Comparison of ENCODE assay signal across 14 cellular contexts in the genomic region with DNA sequence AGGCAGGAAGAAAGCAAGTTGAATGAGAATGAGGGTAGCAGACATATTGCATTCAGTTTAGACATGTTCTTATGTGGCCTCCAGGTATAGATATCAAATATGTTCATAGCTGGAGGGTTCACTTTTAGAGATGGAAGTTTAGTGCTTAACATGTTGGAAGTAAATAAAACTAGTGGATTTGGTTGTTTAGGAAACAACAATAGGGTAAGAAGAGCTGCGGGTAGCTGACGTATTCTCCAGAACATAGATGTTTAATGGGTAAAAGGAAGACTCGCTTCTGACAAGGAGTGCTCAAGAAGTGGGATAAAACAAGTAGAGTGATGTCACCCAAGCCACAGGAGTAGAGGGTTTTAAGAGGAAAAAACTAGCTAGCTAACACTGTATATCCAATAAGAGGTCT.
"Had no signal": no experiment of that assay in that cellular context is flagged by ENCODE, and none has a peak within 500 bp of the region (broad histone marks: within the 10 kb centered on the region; RNA-seq: fewer than 3 reads in every experiment).

No MANE protein-coding gene starts in this region.

- H3K4me3 Mint-ChIP-seq: activated CD8-positive, alpha-beta T cell treated with anti-CD3 and anti-CD28 coated beads for 36 hours; activated T-cell treated with anti-CD3 and anti-CD28 coated beads, Interleukin-2, amount 50 U/mL, for 4 hours; endodermal cell; neural crest cell; stimulated activated naive B cell treated with anti-CD40 and anti-IgM and Interleukin-4, amounts not matched to agents 10 μg/mL and 1 μg/mL and 100 μg/mL, for 72 hours had no signal

- H3K27me3 Mint-ChIP-seq: activated CD8-positive, alpha-beta T cell treated with anti-CD3 and anti-CD28 coated beads for 36 hours had no signal

- ATAC-seq: activated CD8-positive, alpha-beta T cell treated with anti-CD3 and anti-CD28 coated beads for 36 hours; activated T-cell treated with anti-CD3 and anti-CD28 coated beads, Interleukin-2, amount 50 U/mL, for 4 hours; stimulated activated naive B cell treated with anti-CD40 and anti-IgM and Interleukin-4, amounts not matched to agents 10 μg/mL and 1 μg/mL and 100 μg/mL, for 72 hours had no signal

- DNase-seq: activated CD4-positive, alpha-beta T cell treated with anti-CD3 and anti-CD28 coated beads for 4 hours; activated CD8-positive, alpha-beta T cell treated with anti-CD3 and anti-CD28 coated beads for 36 hours; activated effector memory CD4-positive, alpha-beta T cell treated with Interleukin-2 at 50 U/mL for 16 hours; activated naive CD4-positive, alpha-beta T cell treated with anti-CD3 and anti-CD28 coated beads, Interleukin-2, amount 50 U/mL, for 16 hours; activated T-cell treated with anti-CD3 and anti-CD28 coated beads, Interleukin-2, amount 50 U/mL, for 4 hours; dorsolateral prefrontal cortex; endodermal cell; retina; stimulated activated CD4-positive, alpha-beta T cell treated with anti-CD3 and anti-CD28 coated beads, Interleukin-2, amount 100 ng/mL, for 48 hours; stimulated activated naive B cell treated with anti-CD40 and anti-IgM and Interleukin-4, amounts not matched to agents 10 μg/mL and 1 μg/mL and 100 μg/mL, for 72 hours; substantia nigra; WERI-Rb-1 had no signal

- H3K27ac ChIP-seq: cardiac muscle cell, WERI-Rb-1 had no signal

- H3K36me3 Mint-ChIP-seq: stimulated activated naive B cell treated with anti-CD40 and anti-IgM and Interleukin-4, amounts not matched to agents 10 μg/mL and 1 μg/mL and 100 μg/mL, for 72 hours had no signal

- H3K9me3 Mint-ChIP-seq: activated CD8-positive, alpha-beta T cell treated with anti-CD3 and anti-CD28 coated beads for 36 hours; activated T-cell treated with anti-CD3 and anti-CD28 coated beads, Interleukin-2, amount 50 U/mL, for 4 hours; stimulated activated naive B cell treated with anti-CD40 and anti-IgM and Interleukin-4, amounts not matched to agents 10 μg/mL and 1 μg/mL and 100 μg/mL, for 72 hours had no signal

- H3K27ac Mint-ChIP-seq: activated CD8-positive, alpha-beta T cell treated with anti-CD3 and anti-CD28 coated beads for 36 hours; endodermal cell; stimulated activated naive B cell treated with anti-CD40 and anti-IgM and Interleukin-4, amounts not matched to agents 10 μg/mL and 1 μg/mL and 100 μg/mL, for 72 hours had no signal

- H3K36me3 ChIP-seq: cardiac muscle cell, WERI-Rb-1 had no signal

- H3K27me3 ChIP-seq: dorsolateral prefrontal cortex had no signal

- H3K4me3 ChIP-seq: cardiac muscle cell, dorsolateral prefrontal cortex had no signal
